In genomic region chr10:60351191-60351853, GRCh38 we compare ENCODE assay signal across 12 cellular contexts. TPM values are rescaled to one million over a fixed set of nuclear protein-coding genes. Genes with fewer than 3 reads are reported as not detected.
DNase-seq lines count a peak whose midpoint lies in the region; ATAC-seq and TF ChIP-seq lines count a peak whose summit lies in the region.
"Had no signal": no experiment of that assay in that cellular context is flagged by ENCODE, and none has a peak within 500 bp of the region (broad histone marks: within the 10 kb centered on the region; RNA-seq: fewer than 3 reads in every experiment).

No MANE protein-coding gene starts in this region.

- intact Hi-C loops in lower lobe of right lung (cut with DNase I) = no loop called here

- no peaks in the 10 kb centered on the region for H3K4me1 Mint-ChIP-seq in T-helper 2 cell treated with Interferon-gamma antibody and Interleukin-4, amounts not matched to agents 5 μg/mL and 100 μg/mL, for 36 hours (ENCODE audit: low read depth)

- no peak for TF ChIP-seq CTCF in lower lobe of right lung (IDR thresholded peaks at IDR 0.05)

- ATAC-seq in GM18520 (IDR thresholded peaks at IDR 0.05; ENCODE audit: unreplicated experiment) = peak; percentile 40
- ATAC-seq in GM21737 (IDR thresholded peaks at IDR 0.05; ENCODE audit: unreplicated experiment) = peak; percentile 49
- peak; percentile 28 for ATAC-seq in HG03558 (IDR thresholded peaks at IDR 0.05; ENCODE audit: extremely low read depth, unreplicated experiment)
- no peak for ATAC-seq in lower lobe of right lung

- H3K9me3 Mint-ChIP-seq in T-helper 2 cell treated with Interferon-gamma antibody and Interleukin-4, amounts not matched to agents 5 μg/mL and 100 μg/mL, for 36 hours = no peaks in the 10 kb centered on the region
- H3K9me3 Mint-ChIP-seq: endodermal cell had no signal

- no peaks in the 10 kb centered on the region for H3K36me3 Mint-ChIP-seq in T-helper 2 cell treated with Interferon-gamma antibody and Interleukin-4, amounts not matched to agents 5 μg/mL and 100 μg/mL, for 36 hours (ENCODE audit: low read depth)

- no peak overlapping the region for H3K27ac ChIP-seq in lower lobe of right lung

- no peaks in the 10 kb centered on the region for H3K4me1 ChIP-seq in lower lobe of right lung

- DNase-seq in kidney tubule cell (ENCODE audit: low spot score) = peak; percentile 2
- DNase-seq in NCI-H2196 treated with DMSO at 0.1 percent for 48 hours (lab: John Stamatoyannopoulos, UW; ENCODE audit: unreplicated experiment) = no peak
- DNase-seq in DMS114 treated with DMSO at 0.1 percent for 48 hours (lab: John Stamatoyannopoulos, UW; ENCODE audit: unreplicated experiment) = no peak
- DNase-seq in T-helper 2 cell treated with Interferon-gamma antibody and Interleukin-4, amounts not matched to agents 5 μg/mL and 100 μg/mL, for 36 hours (ENCODE audit: low spot score) = no peak
- DNase-seq in lower lobe of right lung = no peak
- DNase-seq: endodermal cell, kidney, NCI-H1436 treated with DMSO at 0.1 percent for 48 hours had no signal

- H3K4me3 Mint-ChIP-seq in T-helper 2 cell treated with Interferon-gamma antibody and Interleukin-4, amounts not matched to agents 5 μg/mL and 100 μg/mL, for 36 hours = no peak overlapping the region
- H3K4me3 Mint-ChIP-seq: endodermal cell had no signal

- H3K27ac Mint-ChIP-seq in T-helper 2 cell treated with Interferon-gamma antibody and Interleukin-4, amounts not matched to agents 5 μg/mL and 100 μg/mL, for 36 hours = no peak overlapping the region
- H3K27ac Mint-ChIP-seq: endodermal cell had no signal

- no peaks in the 10 kb centered on the region for H3K36me3 ChIP-seq in lower lobe of right lung
- H3K36me3 ChIP-seq: HAP-1 had no signal

- no peak overlapping the region for H3K4me3 ChIP-seq in lower lobe of right lung
- H3K4me3 ChIP-seq: HAP-1 had no signal

- no peaks in the 10 kb centered on the region for H3K9me3 ChIP-seq in lower lobe of right lung
- H3K9me3 ChIP-seq: HAP-1 had no signal

- no peaks in the 10 kb centered on the region for H3K27me3 Mint-ChIP-seq in T-helper 2 cell treated with Interferon-gamma antibody and Interleukin-4, amounts not matched to agents 5 μg/mL and 100 μg/mL, for 36 hours (ENCODE audit: low read depth)

- no peaks in the 10 kb centered on the region for H3K27me3 ChIP-seq in lower lobe of right lung (ENCODE audit: low read depth)

RNA-seq across cellular contexts. Expression of gene ANK3, which starts 38.4 kb away (rescaled TPM):
- 75.9 TPM for total RNA-seq in lower lobe of right lung

Comparison
In these comparisons a context has a peak if more than half of its experiments do, and no peak if none do; other contexts are left out.
1. ATAC-seq: peak in GM18520 (single experiment), GM21737 (single experiment) and HG03558 (single experiment); none in lower lobe of right lung (0 of 2).